10 cellular contexts compared by ENCODE assay signal in genomic region chr1:173474097-173474779, GRCh38. TPM values are rescaled to one million over a fixed set of nuclear protein-coding genes. Genes with fewer than 3 reads are reported as not detected.
DNase-seq lines count a peak whose midpoint lies in the region; ATAC-seq and TF ChIP-seq lines count a peak whose summit lies in the region.
"Had no signal": no experiment of that assay in that cellular context is flagged by ENCODE, and none has a peak within 500 bp of the region (broad histone marks: within the 10 kb centered on the region; RNA-seq: fewer than 3 reads in every experiment).

No MANE protein-coding gene starts in this region.

- WGBS in sigmoid colon, 2 donors, result 28 to 82% methylated on average over 5 of the region's 5 CpGs

- intact Hi-C loops in sigmoid colon (cut with DNase I), result loop anchor here (10.0 kb wide), 1 partner anchor 391 kb away; the partner anchor contains the start of genes GAS5 and ZBTB37

- H3K27me3 ChIP-seq in fibroblast of lung (ENCODE audit: control insufficient read depth, insufficient read depth, low read length) (no peaks in the 10 kb centered on the region), sigmoid colon (no peaks in the 10 kb centered on the region)

- H3K9ac ChIP-seq in fibroblast of lung (ENCODE audit: insufficient read depth, low read length), result no peak overlapping the region

- H4K20me1 ChIP-seq in fibroblast of lung (ENCODE audit: control insufficient read depth, extremely low read depth, insufficient read depth, low read length), result no peaks in the 10 kb centered on the region

- no peak overlapping the region for H2AFZ ChIP-seq in fibroblast of lung (ENCODE audit: low read length)

- H3K4me1 ChIP-seq in fibroblast of lung (ENCODE audit: control insufficient read depth, extremely low read depth, insufficient read depth, low read length) (peaks cover 9% of the 10 kb centered on the region), sigmoid colon (peaks cover 0 to 34% (median 32%) of the 10 kb centered on the region in 4 donors)

- peak overlapping the region in 1 of 4 experiments; percentile 25 for H3K4me3 ChIP-seq in fibroblast of lung (replicated peaks in 1 of 4; ENCODE audit: control extremely low read depth in 1 of 4, insufficient read depth in 1 of 4, low read depth in 3 of 4, low read length in 4 of 4)
- H3K4me3 ChIP-seq in sigmoid colon, result no peak overlapping the region

- DNase-seq in NCI-H524 (lab: John Stamatoyannopoulos, UW) (peak; percentile 42 to 65), NCI-H524 treated with DMSO at 0.1 percent for 48 hours (lab: John Stamatoyannopoulos, UW) (no peak), fibroblast of lung (ENCODE audit: low read depth in 2 of 2) (no peak), sigmoid colon (no peak), NCI-H774 (lab: John Stamatoyannopoulos, UW) (no peak), HT-29 (ENCODE audit: low spot score) (no peak)
- DNase-seq in activated CD4-positive, alpha-beta T cell treated with anti-CD3 and anti-CD28 coated beads, Interleukin-2, amount 50 U/mL, for 48 hours, result no peak
- DNase-seq: cerebellar nuclear complex, MV-4-11 had no signal

- TF ChIP-seq CTCF in fibroblast of lung (conservative IDR thresholded peaks at IDR 0.05 in 1 of 2, IDR thresholded peaks at IDR 0.05 in 1 of 2; ENCODE audit: low read depth in 1 of 2, low read length in 2 of 2) (no peak), sigmoid colon (IDR thresholded peaks at IDR 0.05) (no peak)

- TF ChIP-seq EP300 in sigmoid colon (IDR thresholded peaks at IDR 0.05), result no peak

- H3K27ac ChIP-seq in fibroblast of lung (ENCODE audit: insufficient read depth, low read length) (no peak overlapping the region), sigmoid colon (peak overlapping the region; percentile 14 to 99 (median 58))

- H3K4me2 ChIP-seq in fibroblast of lung (ENCODE audit: extremely low read depth, insufficient read depth, low read length), result peak overlapping the region; percentile 46

- no peaks in the 10 kb centered on the region for H3K36me3 ChIP-seq in fibroblast of lung (ENCODE audit: control insufficient read depth, insufficient read depth, low read length)
- no peaks in the 10 kb centered on the region for H3K36me3 ChIP-seq in sigmoid colon

- peak; percentile 15 for ATAC-seq in SK-N-SH treated with all-trans-retinoic acid at 6 μM for 48 hours

- H3K9me3 ChIP-seq in fibroblast of lung (ENCODE audit: control insufficient read depth, insufficient read depth, low read depth, low read length) (no peaks in the 10 kb centered on the region), sigmoid colon (peaks cover 0 to 7% (median 0%) of the 10 kb centered on the region in 4 donors)

- H3K79me2 ChIP-seq in fibroblast of lung (ENCODE audit: control insufficient read depth, insufficient read depth, low read length), result peaks cover 24% of the 10 kb centered on the region

- no peak for TF ChIP-seq POLR2A in sigmoid colon (IDR thresholded peaks at IDR 0.05)

TF ChIP-seq in SK-N-SH treated with all-trans-retinoic acid at 6 μM for 48 hours, 23 proteins besides CTCF, POLR2A, EP300 and RAD21 (continues in another document):
- TF ChIP-seq ZFP3 (CRISPR knock-in tag; IDR thresholded peaks at IDR 0.05) (peak; percentile 55; the same call in 1 of the 2 replicates), ESRRG (CRISPR knock-in tag; IDR thresholded peaks at IDR 0.05) (no peak), ZC3H10 (CRISPR knock-in tag; IDR thresholded peaks at IDR 0.05) (peak; percentile 80), PPARA (CRISPR knock-in tag; IDR thresholded peaks at IDR 0.05; ENCODE audit: borderline replicate concordance) (no peak), CSRNP3 (CRISPR knock-in tag; IDR thresholded peaks at IDR 0.05) (no peak), OSR1 (CRISPR knock-in tag; IDR thresholded peaks at IDR 0.05) (peak; percentile 93), TSHZ2 (CRISPR knock-in tag; IDR thresholded peaks at IDR 0.05) (no peak), PATZ1 (CRISPR knock-in tag; IDR thresholded peaks at IDR 0.05; ENCODE audit: borderline replicate concordance) (no peak), TOX (CRISPR knock-in tag; IDR thresholded peaks at IDR 0.05; ENCODE audit: borderline replicate concordance) (peak; percentile 56), CREB5 (CRISPR knock-in tag; IDR thresholded peaks at IDR 0.05; ENCODE audit: low read depth) (no peak), ZNF565 (CRISPR knock-in tag; conservative IDR thresholded peaks at IDR 0.05; ENCODE audit: low read depth) (no peak), TCF4 (CRISPR knock-in tag; IDR thresholded peaks at IDR 0.05; ENCODE audit: borderline replicate concordance) (no peak), ZNF70 (CRISPR knock-in tag; IDR thresholded peaks at IDR 0.05) (no peak)

RNA-seq across cellular contexts. Expression of gene PRDX6, which starts 2.9 kb away (rescaled TPM):
- total RNA-seq in fibroblast of lung (138 and 183 TPM in 2 replicates), sigmoid colon (100 to 1,000 TPM; 128 to 205 (median 183) TPM)
- polyA plus RNA-seq in fibroblast of lung (307 and 384 TPM in 2 replicates), sigmoid colon (100 to 1,000 TPM; 292 to 804 (median 561) TPM)
- 258 and 298 TPM in 2 replicates for polyA plus RNA-seq in fibroblast of lung (2012)
- polyA minus RNA-seq in fibroblast of lung (ENCODE audit: low replicate concordance), result 127 and 154 TPM in 2 replicates
- total RNA-seq in HT-29 (2014; rRNA removed; shearing (Covaris generic)), result 107 and 112 TPM in 2 replicates

Comparison
In these comparisons a context has a peak if more than half of its experiments do, and no peak if none do; other contexts are left out.
1. DNase-seq: peak in NCI-H524 (2 of 2); none in NCI-H524 treated with DMSO at 0.1 percent for 48 hours (single experiment), fibroblast of lung (0 of 2), sigmoid colon (single experiment), NCI-H774 (single experiment), HT-29 (single experiment) and activated CD4-positive, alpha-beta T cell treated with anti-CD3 and anti-CD28 coated beads, Interleukin-2, amount 50 U/mL, for 48 hours (0 of 2).